26 cellular contexts compared by ENCODE assay signal in the genomic region with DNA sequence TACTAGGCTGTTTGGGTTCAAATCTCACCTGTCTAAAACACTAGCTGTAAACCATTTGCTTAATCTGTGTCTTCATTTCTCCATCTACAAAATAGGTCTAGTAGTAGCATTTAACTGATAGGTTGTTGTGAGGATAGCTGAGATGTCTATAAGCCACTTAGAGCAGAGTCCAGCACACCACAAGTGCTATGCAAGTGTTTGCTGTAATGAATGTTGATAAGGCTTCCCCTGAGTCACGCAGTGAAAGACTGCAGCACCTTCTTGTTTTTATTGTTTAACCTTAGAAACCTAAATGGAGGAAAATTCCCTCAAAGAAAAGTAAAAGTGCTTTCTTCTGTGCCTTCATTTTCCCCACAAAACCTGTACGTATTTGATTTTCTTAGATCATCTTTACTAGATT. TPM values are rescaled to one million over a fixed set of nuclear protein-coding genes. Genes with fewer than 3 reads are reported as not detected.
A peak's percentile ranks its signal among the peaks of the same experiment; 100 is the strongest.
DNase-seq lines count a peak whose midpoint lies in the region; ATAC-seq, FAIRE-seq and TF ChIP-seq lines count a peak whose summit lies in the region.
"Had no signal": no experiment of that assay in that cellular context is flagged by ENCODE, and none has a peak within 500 bp of the region (broad histone marks: within the 10 kb centered on the region; RNA-seq: fewer than 3 reads in every experiment).

No MANE protein-coding gene starts in this region.

- ATAC-seq in GM18502 (IDR thresholded peaks at IDR 0.05; ENCODE audit: poor library complexity, unreplicated experiment) = no peak
- ATAC-seq in GM21423 (IDR thresholded peaks at IDR 0.05; ENCODE audit: unreplicated experiment) = no peak
- ATAC-seq in PC-3 = no peak
- ATAC-seq: A549, GM12878, GM23338, HepG2, Panc1 had no signal

- H3K4me2 ChIP-seq in hepatocyte = peak overlapping the region; percentile 24
- no peak overlapping the region for H3K4me2 ChIP-seq in PC-3 (ENCODE audit: low read length)
- H3K4me2 ChIP-seq: A549, GM23338 had no signal

- H3K27me3 ChIP-seq in Caco-2 (replicated peaks; ENCODE audit: control insufficient read depth, insufficient read depth, low read length) (no peaks in the 10 kb centered on the region), hepatocyte (no peaks in the 10 kb centered on the region), small intestine (ENCODE audit: control insufficient read depth in 2 of 2, insufficient read depth in 2 of 2, low read length in 2 of 2) (no peaks in the 10 kb centered on the region), PC-3 (ENCODE audit: low read length) (no peaks in the 10 kb centered on the region)

- H3K79me2 ChIP-seq in hepatocyte = no peaks in the 10 kb centered on the region
- H3K79me2 ChIP-seq in PC-3 (ENCODE audit: low read length) = no peaks in the 10 kb centered on the region

- H3K9me2 ChIP-seq in hepatocyte (replicated peaks; ENCODE audit: insufficient read depth) (no peaks in the 10 kb centered on the region), PC-3 (replicated peaks; ENCODE audit: low read length) (no peaks in the 10 kb centered on the region)

- intact Hi-C loops in Caco-2 (cut with micrococcal nuclease; ENCODE audit: unreplicated experiment) (no loop called here), PC-3 (cut with micrococcal nuclease) (no loop called here)

- CTCF ChIA-PET in Caco-2 (lab: Charles Lee) = interaction anchor here (1.1 to 1.2 kb wide), 2 partner anchors 39 to 101 kb away, joined by 3 to 4 read pairs; no protein-coding TSS in a partner anchor
- CTCF ChIA-PET in PC-3 (lab: Charles Lee) = no interaction called here

- no peak for FAIRE-seq in small intestine (lab: Jason Lieb, UNC)
- FAIRE-seq: A549, GM12878, HepG2 had no signal

- peak overlapping the region; percentile 39 for H3K27ac Mint-ChIP-seq in Caco-2 (ENCODE audit: unreplicated experiment)
- H3K27ac Mint-ChIP-seq: B cell, CD14-positive monocyte, GM23338 had no signal

- DNase-seq in Caco-2 (no peak), amniotic epithelial cell (ENCODE audit: low read depth) (peak; percentile 82), hepatocyte (ENCODE audit: low spot score) (peak; percentile 53), small intestine (peak; percentile 91), PC-3 (no peak)
- DNase-seq: DMS79, KBM-7, NCI-H1092, NCI-H1436, NCI-H187 treated with DMSO at 0.1 percent for 48 hours, NCI-H2227 treated with DMSO at 0.1 percent for 48 hours, NCI-H510A treated with DMSO at 0.1 percent for 48 hours, NCI-H748 treated with DMSO at 0.1 percent for 48 hours, SIG-M5 had no signal

- H3F3A ChIP-seq in PC-3 (ENCODE audit: low read length, unreplicated experiment) = no peaks in the 10 kb centered on the region

- H3K9me3 Mint-ChIP-seq in Caco-2 (ENCODE audit: unreplicated experiment) = no peaks in the 10 kb centered on the region
- H3K9me3 Mint-ChIP-seq: GM23338 had no signal

- H3K27ac ChIP-seq in hepatocyte (peak overlapping the region; percentile 14), small intestine (ENCODE audit: low read depth in 1 of 2, low read length in 1 of 2) (peak overlapping the region in 1 of 2 donors; percentile 70), PC-3 (ENCODE audit: low read length) (no peak overlapping the region)
- H3K27ac ChIP-seq: A549, HL-60 had no signal

- H3K36me3 Mint-ChIP-seq in Caco-2 (ENCODE audit: insufficient read depth, unreplicated experiment) = peaks cover 2% of the 10 kb centered on the region

- H2AFZ ChIP-seq in hepatocyte = no peak overlapping the region
- no peak overlapping the region for H2AFZ ChIP-seq in PC-3 (ENCODE audit: low read length)
- H2AFZ ChIP-seq: GM23338 had no signal

- H3K36me3 ChIP-seq in Caco-2 (ENCODE audit: control insufficient read depth, insufficient read depth, low read length) (no peaks in the 10 kb centered on the region; the same call in 1 of the 2 replicates), hepatocyte (replicated peaks; ENCODE audit: insufficient read depth, low read depth) (no peaks in the 10 kb centered on the region), small intestine (ENCODE audit: control insufficient read depth in 2 of 2, insufficient read depth in 2 of 2, low read length in 2 of 2) (peaks cover 2 to 3% of the 10 kb centered on the region in 2 donors), PC-3 (ENCODE audit: low read depth, low read length) (peaks cover 9% of the 10 kb centered on the region; the same call in 1 of the 2 replicates)

- H3K4me3 Mint-ChIP-seq in Caco-2 (ENCODE audit: unreplicated experiment) = no peak overlapping the region
- H3K4me3 Mint-ChIP-seq: B cell, CD14-positive monocyte, GM23338 had no signal

- H3K9me3 ChIP-seq in Caco-2 (no peaks in the 10 kb centered on the region), hepatocyte (ENCODE audit: low read depth) (no peaks in the 10 kb centered on the region), small intestine (ENCODE audit: control insufficient read depth, low read depth) (no peaks in the 10 kb centered on the region), PC-3 (ENCODE audit: low read length) (no peaks in the 10 kb centered on the region)
- H3K9me3 ChIP-seq: A549, HAP-1 had no signal

- WGBS in hepatocyte (ENCODE audit: low lambda C conversion rate, missing lambda C conversion rate) = 69% methylated on average over 2 of the region's 2 CpGs
- WGBS in small intestine, 3 donors = 29 to 58% (median 35%) methylated on average over 2 of the region's 2 CpGs

- H3K4me1 ChIP-seq in Caco-2 (peaks cover 11% of the 10 kb centered on the region), hepatocyte (ENCODE audit: insufficient read depth) (no peaks in the 10 kb centered on the region), small intestine (ENCODE audit: control insufficient read depth in 2 of 2, insufficient read depth in 1 of 2, low read depth in 1 of 2, low read length in 1 of 2) (peaks cover 0 to 2% of the 10 kb centered on the region in 2 donors), PC-3 (ENCODE audit: insufficient read depth, low read length) (no peaks in the 10 kb centered on the region)
- H3K4me1 ChIP-seq: A549 had no signal

- no peaks in the 10 kb centered on the region for H3K4me1 Mint-ChIP-seq in Caco-2 (ENCODE audit: low read depth, unreplicated experiment)
- H3K4me1 Mint-ChIP-seq: B cell, GM23338 had no signal

- H3K4me3 ChIP-seq in Caco-2 (ENCODE audit: low read depth, low read length) = no peak overlapping the region
- no peak overlapping the region for H3K4me3 ChIP-seq in hepatocyte
- H3K4me3 ChIP-seq in small intestine (ENCODE audit: low read depth in 1 of 2, low read length in 2 of 2) = no peak overlapping the region
- no peak overlapping the region for H3K4me3 ChIP-seq in PC-3 (ENCODE audit: low read length)
- H3K4me3 ChIP-seq: A549, GM12878, GM23338, HAP-1 had no signal

- no peaks in the 10 kb centered on the region for H4K20me1 ChIP-seq in hepatocyte (ENCODE audit: insufficient read depth, poor library complexity, severe bottlenecking)
- H4K20me1 ChIP-seq in PC-3 (ENCODE audit: low read length) = no peaks in the 10 kb centered on the region

- POLR2A ChIA-PET in Caco-2 (lab: Charles Lee) = interaction anchor here (1.1 kb wide), 2 partner anchors 13 to 23 kb away, joined by 4 to 5 read pairs; a partner anchor contains a TSS
- POLR2A ChIA-PET in PC-3 (lab: Charles Lee; ENCODE audit: unreplicated experiment) = no interaction called here

- H3K27me3 Mint-ChIP-seq in Caco-2 (ENCODE audit: insufficient read depth, unreplicated experiment) = no peaks in the 10 kb centered on the region
- H3K27me3 Mint-ChIP-seq: B cell had no signal

- TF ChIP-seq CTCF in Caco-2 (IDR thresholded peaks at IDR 0.05; ENCODE audit: insufficient read depth in 1 of 2, low read depth in 1 of 2, low read length in 1 of 2, severe bottlenecking in 1 of 2, unreplicated experiment in 1 of 2) (no peak), hepatocyte (IDR thresholded peaks at IDR 0.05; ENCODE audit: poor library complexity) (no peak), PC-3 (conservative IDR thresholded peaks at IDR 0.05; ENCODE audit: low read depth, low read length) (no peak)

- no TSS peak for BruUV-seq in Caco-2 (replicated peaks; lab: Mats Ljungman, UMichigan)
- BruUV-seq in PC-3 (replicated peaks; lab: Mats Ljungman, UMichigan) = no TSS peak

- no peak overlapping the region for H3K9ac ChIP-seq in PC-3 (ENCODE audit: low read length)

RNA-seq across cellular contexts. Expression of a gene that starts 23.1 kb away (rescaled TPM):
- total RNA-seq in Caco-2 (2022) = 396 and 507 TPM in 2 replicates
- 380 and 421 TPM in 2 replicates for total RNA-seq in hepatocyte
- 727 and 746 TPM in 2 replicates for polyA plus RNA-seq in hepatocyte
- polyA plus RNA-seq in small intestine = 100 to 1,000 TPM; 487 to 825 (median 746) TPM
- total RNA-seq in PC-3 (2014; rRNA removed) = 1,402 and 1,441 TPM in 2 replicates

RNA-seq across cellular contexts. Expression of a gene that starts 40.8 kb away (rescaled TPM):
- total RNA-seq in Caco-2 (2022) (not detected in 2 replicates), hepatocyte (0.57 and 2.6 TPM in 2 replicates), PC-3 (2014; rRNA removed) (0.15 TPM in 1 of 2 replicates, not detected in the other)
- polyA plus RNA-seq in hepatocyte (1.7 and 2.9 TPM in 2 replicates), small intestine (1 to 10 TPM in 2 of 3 donors, under 1 TPM in 1; 0.07 to 5.1 (median 4.9) TPM)
- total RNA-seq: B cell, GM12878, HepG2, HT-29 had no signal
- polyA plus RNA-seq: CD14-positive monocyte, GM23338, HepG2 had no signal

RNA-seq across cellular contexts. Expression of a gene that starts 48.9 kb away (rescaled TPM):
- 63.0 and 72.0 TPM in 2 replicates for total RNA-seq in Caco-2 (2022)
- 66.2 and 68.2 TPM in 2 replicates for total RNA-seq in hepatocyte
- 25.3 and 33.8 TPM in 2 replicates for polyA plus RNA-seq in hepatocyte
- 10 to 100 TPM; 23.1 to 28.9 (median 25.7) TPM for polyA plus RNA-seq in small intestine
- total RNA-seq in PC-3 (2014; rRNA removed) = 32.7 and 33.5 TPM in 2 replicates

RNA-seq across cellular contexts. Expression of a gene that starts 49.3 kb away (rescaled TPM):
- total RNA-seq in Caco-2 (2022) (17.5 TPM in 2 replicates), hepatocyte (18.0 and 24.7 TPM in 2 replicates), PC-3 (2014; rRNA removed) (15.2 and 15.6 TPM in 2 replicates)
- polyA plus RNA-seq in hepatocyte (9.3 and 10.3 TPM in 2 replicates), small intestine (10 to 100 TPM in 2 of 3 donors, 1 to 10 TPM in 1; 9.0 to 25.0 (median 11.6) TPM)

Comparison
In these comparisons a context has a peak if more than half of its experiments do, and no peak if none do; other contexts are left out.
1. DNase-seq: peak in amniotic epithelial cell (single experiment), hepatocyte (single experiment) and small intestine (single experiment); none in Caco-2 (0 of 2) and PC-3 (single experiment).